ENCODE assay signal across 27 cellular contexts in genomic region chr11:11983427-11983826, GRCh38. TPM values are rescaled to one million over a fixed set of nuclear protein-coding genes. Genes with fewer than 3 reads are reported as not detected.
A peak's percentile ranks its signal among the peaks of the same experiment; 100 is the strongest.
DNase-seq lines count a peak whose midpoint lies in the region; ATAC-seq and TF ChIP-seq lines count a peak whose summit lies in the region.
"Had no signal": no experiment of that assay in that cellular context is flagged by ENCODE, and none has a peak within 500 bp of the region (broad histone marks: within the 10 kb centered on the region; RNA-seq: fewer than 3 reads in every experiment).

No MANE protein-coding gene starts in this region.

- peak overlapping the region in 10 of 12 donors; percentile 60 to 90 (median 76) for H3K27ac ChIP-seq in heart left ventricle
- H3K27ac ChIP-seq in ascending aorta = peak overlapping the region; percentile 81 to 83
- H3K27ac ChIP-seq in upper lobe of right lung = no peak overlapping the region
- H3K27ac ChIP-seq: colonic mucosa, esophagus muscularis mucosa, PC-9, SJCRH30 had no signal

- no peak overlapping the region for H3K4me3 ChIP-seq in heart left ventricle
- H3K4me3 ChIP-seq in ascending aorta = no peak overlapping the region
- no peak overlapping the region for H3K4me3 ChIP-seq in upper lobe of right lung
- H3K4me3 ChIP-seq: colonic mucosa, esophagus muscularis mucosa, gastroesophageal sphincter, PC-9, SJCRH30, tibial nerve had no signal

- peaks cover 15 to 96% (median 73%) of the 10 kb centered on the region in 12 donors for H3K4me1 ChIP-seq in heart left ventricle
- peaks cover 14 to 55% of the 10 kb centered on the region in 2 donors for H3K4me1 ChIP-seq in ascending aorta
- H3K4me1 ChIP-seq in upper lobe of right lung = peaks cover 34% of the 10 kb centered on the region
- H3K4me1 ChIP-seq: colonic mucosa had no signal

- no peak for DNase-seq in heart left ventricle
- no peak for DNase-seq in left ventricle myocardium superior
- DNase-seq in ascending aorta (ENCODE audit: low spot score in 2 of 2) = peak in 1 of 2 donors; percentile 54
- DNase-seq in mesenteric fat pad (ENCODE audit: low spot score) = peak; percentile 55
- DNase-seq in upper lobe of right lung = peak; percentile 23
- no peak for DNase-seq in amygdala (lab: John Stamatoyannopoulos, UW)
- DNase-seq: activated CD4-positive, CD25-positive, alpha-beta regulatory T cell treated with anti-CD3 and anti-CD28 coated beads, Interleukin-2, amount 50 U/mL, for 72 hours; activated CD8-positive, alpha-beta T cell treated with anti-CD3 and anti-CD28 coated beads for 36 hours; activated effector memory CD4-positive, alpha-beta T cell treated with anti-CD3 and anti-CD28 coated beads, Interleukin-2, amount 50 U/mL, for 16 hours; activated naive CD8-positive, alpha-beta T cell treated with anti-CD3 and anti-CD28 coated beads, Interleukin-2, amount 10 ng/mL, durations not matched to agents 7 days and 5 days; colonic mucosa; DMS153; mammary epithelial cell; MM.1S; NCI-H1436 treated with DMSO at 0.1 percent for 48 hours; PC-9; retina; SJCRH30; stimulated activated CD4-positive, alpha-beta T cell treated with anti-CD3 and anti-CD28 coated beads, Interleukin-4, amount 100 ng/mL, for 4 hours; stimulated activated naive CD8-positive, alpha-beta T cell treated with anti-CD3 and anti-CD28 coated beads, Interleukin-15, Interleukin-2, amounts not matched to agents 100 U/mL and 50 U/mL, for 24 hours had no signal

- no peak for TF ChIP-seq CTCF in heart left ventricle (IDR thresholded peaks at IDR 0.05)
- no peak for TF ChIP-seq CTCF in ascending aorta (IDR thresholded peaks at IDR 0.05)
- TF ChIP-seq CTCF in upper lobe of right lung (IDR thresholded peaks at IDR 0.05) = no peak

- TF ChIP-seq POLR2A in heart left ventricle (IDR thresholded peaks at IDR 0.05) = no peak

- WGBS in heart left ventricle, 4 donors = 70 to 96% (median 87%) methylated on average over 2 to 5 of the region's 5 CpGs

- ATAC-seq in heart left ventricle = no peak
- ATAC-seq in left ventricle myocardium superior = no peak
- no peak for ATAC-seq in upper lobe of right lung
- ATAC-seq in GM21515 (IDR thresholded peaks at IDR 0.05; ENCODE audit: unreplicated experiment) = no peak
- no peak for ATAC-seq in GM21723 (IDR thresholded peaks at IDR 0.05; ENCODE audit: unreplicated experiment)
- ATAC-seq: activated CD8-positive, alpha-beta T cell treated with anti-CD3 and anti-CD28 coated beads for 36 hours; gastroesophageal sphincter; stimulated activated naive CD8-positive, alpha-beta T cell treated with anti-CD3 and anti-CD28 coated beads, Interleukin-15, Interleukin-2, amounts not matched to agents 100 U/mL and 50 U/mL, for 24 hours had no signal

- intact Hi-C loops in heart left ventricle (cut with DNase I) (loop anchor here in 2 of 10 donors (5.0 kb wide), 2 partner anchors 34 to 141 kb away; partner anchors contain the start of gene USP47 (in 1 of the 2)), left ventricle myocardium superior (cut with micrococcal nuclease) (no loop called here), ascending aorta (cut with DNase I) (no loop called here), upper lobe of right lung (cut with DNase I) (no loop called here)

- H3K9me3 ChIP-seq in heart left ventricle (peaks cover 0 to 5% (median 0%) of the 10 kb centered on the region in 12 donors), ascending aorta (no peaks in the 10 kb centered on the region), upper lobe of right lung (no peaks in the 10 kb centered on the region)
- H3K9me3 ChIP-seq: colonic mucosa, esophagus muscularis mucosa, gastroesophageal sphincter, SJCRH30, tibial nerve had no signal

- no peaks in the 10 kb centered on the region for H3K36me3 ChIP-seq in heart left ventricle
- H3K36me3 ChIP-seq in ascending aorta = no peaks in the 10 kb centered on the region
- no peaks in the 10 kb centered on the region for H3K36me3 ChIP-seq in upper lobe of right lung
- H3K36me3 ChIP-seq: colonic mucosa, esophagus muscularis mucosa, gastroesophageal sphincter, SJCRH30 had no signal

- H3K27me3 ChIP-seq in heart left ventricle = no peaks in the 10 kb centered on the region
- H3K27me3 ChIP-seq in ascending aorta = no peaks in the 10 kb centered on the region
- H3K27me3 ChIP-seq in upper lobe of right lung = no peaks in the 10 kb centered on the region
- H3K27me3 ChIP-seq: colonic mucosa, esophagus muscularis mucosa, gastroesophageal sphincter, SJCRH30, tibial nerve had no signal

RNA-seq across cellular contexts. Expression of gene DKK3, which starts 25.0 kb away (rescaled TPM):
- 100 to 1,000 TPM; 405 to 851 (median 724) TPM for total RNA-seq in heart left ventricle
- 100 to 1,000 TPM; 117 to 396 TPM for polyA plus RNA-seq in heart left ventricle
- 657 TPM for total RNA-seq in left ventricle myocardium superior
- total RNA-seq in ascending aorta = 433 TPM
- total RNA-seq in mesenteric fat pad = 8.9 TPM
- total RNA-seq in upper lobe of right lung = 217 TPM
- total RNA-seq: activated CD8-positive, alpha-beta T cell treated with anti-CD3 and anti-CD28 coated beads for 36 hours; B cell; T-helper 1 cell treated with Interleukin-12 subunit alpha and Interleukin-12 subunit beta and Interleukin-4 antibody, amounts not matched to agents 30 ng/mL and 1 ng/mL, for 36 hours had no signal

Comparison
In these comparisons a context has a peak if more than half of its experiments do, and no peak if none do; other contexts are left out.
1. DNase-seq: peak in mesenteric fat pad (single experiment) and upper lobe of right lung (single experiment); none in heart left ventricle (0 of 5), left ventricle myocardium superior (single experiment) and amygdala (0 of 56).
2. RNA of gene DKK3, which starts 25.0 kb away (total RNA-seq): 405 to 851 TPM in heart left ventricle, 657 TPM in left ventricle myocardium superior (single experiment), 433 TPM in ascending aorta (single experiment) and 217 TPM in upper lobe of right lung (single experiment); 8.9 TPM in mesenteric fat pad (single experiment); every median in the first group is over 10 times any median in the second.